In the genomic region with DNA sequence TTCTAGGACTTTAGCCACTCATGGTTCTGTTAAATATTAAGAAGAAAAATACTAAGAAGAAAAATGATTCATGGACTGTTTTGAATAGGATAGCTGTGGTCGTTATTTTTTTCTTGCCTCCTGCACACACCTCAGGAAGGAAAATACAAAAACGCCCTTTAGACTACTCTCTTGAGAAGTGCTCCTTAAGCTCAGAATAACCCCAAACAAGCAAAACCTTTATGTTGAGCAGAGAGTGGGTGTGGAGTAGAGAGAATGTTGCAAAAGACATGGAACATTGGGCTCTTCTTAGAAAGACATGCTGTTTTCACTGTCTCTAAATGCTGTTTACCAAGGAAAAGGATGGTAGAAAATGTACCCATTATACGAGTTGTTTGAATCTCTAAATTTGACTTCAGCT, we compare ENCODE assay signal across 19 cellular contexts.
DNase-seq lines count a peak whose midpoint lies in the region; ATAC-seq and TF ChIP-seq lines count a peak whose summit lies in the region.
"Had no signal": no experiment of that assay in that cellular context is flagged by ENCODE, and none has a peak within 500 bp of the region (broad histone marks: within the 10 kb centered on the region; RNA-seq: fewer than 3 reads in every experiment).

No MANE protein-coding gene starts in this region.

- no peaks in the 10 kb centered on the region for H3K27me3 ChIP-seq in MM.1S (replicated peaks; ENCODE audit: insufficient read depth, low read length)
- no peaks in the 10 kb centered on the region for H3K27me3 ChIP-seq in endodermal cell (ENCODE audit: control insufficient read depth, insufficient read depth, low read length, poor library complexity, severe bottlenecking)
- H3K27me3 ChIP-seq: BLaER1 had no signal

- H3K79me2 ChIP-seq in MM.1S (ENCODE audit: low read length), result no peaks in the 10 kb centered on the region

- H3K27me3 Mint-ChIP-seq in endodermal cell (ENCODE audit: insufficient read depth), result peaks cover 3% of the 10 kb centered on the region
- H3K27me3 Mint-ChIP-seq: B cell had no signal

- H4K20me1 ChIP-seq in MM.1S (ENCODE audit: insufficient read depth, low read length), result no peaks in the 10 kb centered on the region
- H4K20me1 ChIP-seq: BLaER1 had no signal

- intact Hi-C loops in sciatic nerve (cut with DNase I), result no loop called here

- H3K36me3 ChIP-seq in MM.1S (replicated peaks; ENCODE audit: insufficient read depth, low read length) (no peaks in the 10 kb centered on the region), endodermal cell (ENCODE audit: control insufficient read depth, insufficient read depth, low read length) (no peaks in the 10 kb centered on the region)
- H3K36me3 ChIP-seq: BLaER1 had no signal

- peaks cover 7% of the 10 kb centered on the region; the same call in 1 of the 2 replicates for H3F3A ChIP-seq in MM.1S (ENCODE audit: insufficient read depth, low read length)

- peak; percentile 49 for DNase-seq in MM.1S
- peak; percentile 72 for DNase-seq in SK-MEL-5 (ENCODE audit: low read depth, low spot score)
- no peak for DNase-seq in sciatic nerve (ENCODE audit: low spot score)
- no peak for DNase-seq in endodermal cell
- no peak for DNase-seq in mesenteric fat pad (ENCODE audit: low spot score)
- DNase-seq: 8988T; CD4-positive, CD25-positive, alpha-beta regulatory T cell; CD8-positive, alpha-beta T cell; DMS 273 treated with DMSO at 0.1 percent for 48 hours; DMS79; EL; GDM1; H9 had no signal

- no peak overlapping the region for H3K4me3 Mint-ChIP-seq in endodermal cell
- H3K4me3 Mint-ChIP-seq: B cell; CD4-positive, CD25-positive, alpha-beta regulatory T cell; CD8-positive, alpha-beta T cell; GM23338; H9 had no signal

- WGBS in endodermal cell (ENCODE audit: insufficient coverage in 1 of 2, insufficient read length in 1 of 2), 2 experiments, result 93 to 100% methylated on average over 2 to 3 of the region's 3 CpGs

- H3K27ac ChIP-seq in MM.1S (ENCODE audit: low read length), result peak overlapping the region; percentile 55; the same call in 1 of the 2 replicates
- no peak overlapping the region for H3K27ac ChIP-seq in endodermal cell (ENCODE audit: low read depth, low read length)
- H3K27ac ChIP-seq: BLaER1, C4-2B had no signal

- in situ Hi-C loops in SK-MEL-5 (cut with HindIII; ENCODE audit: low pct_unique_long_range_greater_than_20kb, low sequenced_read_pairs), result no loop called here

- H3K4me1 Mint-ChIP-seq in endodermal cell, result no peaks in the 10 kb centered on the region
- H3K4me1 Mint-ChIP-seq: B cell; CD4-positive, CD25-positive, alpha-beta regulatory T cell; GM23338; H9 had no signal

- H3K9me3 Mint-ChIP-seq in endodermal cell, result no peaks in the 10 kb centered on the region
- H3K9me3 Mint-ChIP-seq: CD8-positive, alpha-beta T cell; GM23338; H9 had no signal

- H3K9me2 ChIP-seq in MM.1S (replicated peaks; ENCODE audit: insufficient read depth, low read length), result no peaks in the 10 kb centered on the region

- H3K4me3 ChIP-seq in MM.1S (ENCODE audit: low read length), result peak overlapping the region; percentile 8
- H3K4me3 ChIP-seq in endodermal cell (ENCODE audit: low read length), result no peak overlapping the region
- H3K4me3 ChIP-seq: BLaER1, GM23338 had no signal

- TF ChIP-seq CTCF in MM.1S (IDR thresholded peaks at IDR 0.05; ENCODE audit: low read length), result no peak
- TF ChIP-seq CTCF in endodermal cell (conservative IDR thresholded peaks at IDR 0.05), result no peak

- H3K9ac ChIP-seq in MM.1S (ENCODE audit: low read length) (peak overlapping the region; percentile 4; the same call in 1 of the 2 replicates), endodermal cell (ENCODE audit: extremely low read depth, low read length, poor library complexity, severe bottlenecking) (no peak overlapping the region)
- H3K9ac ChIP-seq: BLaER1 had no signal

- peak overlapping the region; percentile 63 for H3K4me2 ChIP-seq in MM.1S (ENCODE audit: low read depth, low read length)
- H3K4me2 ChIP-seq: BLaER1, GM23338 had no signal

- no peaks in the 10 kb centered on the region for H3K36me3 Mint-ChIP-seq in endodermal cell (ENCODE audit: low read depth)
- H3K36me3 Mint-ChIP-seq: CD4-positive, CD25-positive, alpha-beta regulatory T cell; CD8-positive, alpha-beta T cell had no signal

- H3K9me3 ChIP-seq in MM.1S (replicated peaks; ENCODE audit: insufficient read depth, low read length) (no peaks in the 10 kb centered on the region), endodermal cell (ENCODE audit: control insufficient read depth, low read length) (no peaks in the 10 kb centered on the region)
- H3K9me3 ChIP-seq: BLaER1 had no signal

- ATAC-seq in sciatic nerve (peak; percentile 94), HG02759 (IDR thresholded peaks at IDR 0.05; ENCODE audit: unreplicated experiment) (no peak)
- ATAC-seq: CD8-positive, alpha-beta T cell; GM23338; HCT116 had no signal

- no peak overlapping the region for H3K27ac Mint-ChIP-seq in endodermal cell
- H3K27ac Mint-ChIP-seq: B cell; CD8-positive, alpha-beta T cell; GM23338; H9 had no signal

- H3K4me1 ChIP-seq in MM.1S (ENCODE audit: low read length) (peaks cover 21% of the 10 kb centered on the region), endodermal cell (ENCODE audit: control insufficient read depth, insufficient read depth, low read length) (no peaks in the 10 kb centered on the region)
- H3K4me1 ChIP-seq: BLaER1 had no signal

- peak overlapping the region; percentile 31 for H2AFZ ChIP-seq in MM.1S (ENCODE audit: low read length)

Comparison
In these comparisons a context has a peak if more than half of its experiments do, and no peak if none do; other contexts are left out.
1. DNase-seq: peak in MM.1S (single experiment) and SK-MEL-5 (single experiment); none in sciatic nerve (single experiment), endodermal cell (single experiment) and mesenteric fat pad (single experiment).